ENCODE assay signal across 20 cellular contexts in the genomic region with DNA sequence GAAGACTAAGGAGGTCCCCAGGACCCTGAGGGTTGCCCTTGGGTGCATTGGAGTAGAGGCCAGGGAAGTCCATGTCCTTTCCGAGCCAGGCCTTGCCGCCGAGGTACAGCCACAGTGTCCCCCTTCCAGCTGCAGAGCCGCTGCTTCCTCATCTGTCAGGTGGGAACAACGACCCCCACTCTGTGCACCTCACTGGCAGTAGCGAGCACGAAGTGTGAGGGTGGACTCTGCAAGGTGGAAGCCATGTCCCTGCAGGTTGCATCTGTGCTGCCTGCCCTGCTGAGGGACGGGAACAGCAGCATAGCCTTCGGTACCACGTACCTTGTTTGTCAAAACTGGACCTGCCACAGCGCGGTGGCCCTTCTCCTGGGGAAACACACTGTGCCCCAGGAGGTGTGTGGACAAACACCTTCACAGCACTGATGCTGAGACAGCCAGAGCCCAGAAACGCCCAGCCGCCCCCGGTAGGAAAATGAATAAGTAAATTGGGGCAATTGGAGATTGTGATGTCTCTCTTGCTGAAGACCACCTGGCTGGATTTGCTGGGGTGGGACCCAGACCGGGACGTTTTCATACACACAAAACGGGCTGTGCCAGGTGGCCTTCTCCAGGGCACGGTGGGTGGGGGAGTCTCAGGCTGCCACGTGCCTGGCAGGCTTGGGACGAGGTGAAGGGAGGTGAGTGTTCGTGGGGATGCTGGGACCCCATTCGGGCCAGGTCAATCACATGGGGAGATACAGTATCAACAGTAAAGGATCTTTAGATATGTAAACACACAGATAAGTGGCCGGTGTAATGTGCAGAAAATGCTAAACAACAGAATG.
"Had no signal": no experiment of that assay in that cellular context is flagged by ENCODE, and none has a peak within 500 bp of the region (broad histone marks: within the 10 kb centered on the region; RNA-seq: fewer than 3 reads in every experiment).

No MANE protein-coding gene starts in this region.

- H3K4me3 Mint-ChIP-seq: activated CD4-positive, alpha-beta memory T cell treated with anti-CD3 and anti-CD28 coated beads, Interleukin-2, amount 10 ng/mL, durations not matched to agents 7 days and 5 days; activated T-cell treated with anti-CD3 and anti-CD28 coated beads, Interleukin-2, amount 50 U/mL, for 24 hours; stimulated activated naive CD8-positive, alpha-beta T cell treated with anti-CD3 and anti-CD28 coated beads, Interleukin-15, amount 100 ng/mL, for 72 hours; T-helper 2 cell treated with Interferon-gamma antibody and Interleukin-4, amounts not matched to agents 5 μg/mL and 100 μg/mL, for 36 hours; WTC11 had no signal

- H3K36me3 Mint-ChIP-seq: WTC11 had no signal

- H3K4me1 ChIP-seq: breast epithelium had no signal

- H3K27ac ChIP-seq: breast epithelium, SK-N-MC had no signal

- H3K27me3 ChIP-seq: breast epithelium had no signal

- H3K4me3 ChIP-seq: breast epithelium, lung, SK-N-MC had no signal

- H3K4me1 Mint-ChIP-seq: activated CD4-positive, alpha-beta memory T cell treated with anti-CD3 and anti-CD28 coated beads, Interleukin-2, amount 10 ng/mL, durations not matched to agents 7 days and 5 days; stimulated activated naive CD8-positive, alpha-beta T cell treated with anti-CD3 and anti-CD28 coated beads, Interleukin-15, amount 100 ng/mL, for 72 hours; WTC11 had no signal

- DNase-seq: activated CD4-positive, alpha-beta memory T cell treated with anti-CD3 and anti-CD28 coated beads, Interleukin-2, amount 10 ng/mL, durations not matched to agents 7 days and 5 days; activated CD4-positive, alpha-beta T cell treated with anti-CD3 and anti-CD28 coated beads for 48 hours; activated naive CD4-positive, alpha-beta T cell treated with anti-CD3 and anti-CD28 coated beads, Interleukin-2, amount 50 U/mL, for 16 hours; activated T-cell treated with anti-CD3 and anti-CD28 coated beads, Interleukin-2, amount 50 U/mL, for 24 hours; cerebellar nuclear complex; cortex of kidney; small intestine; stimulated activated CD4-positive, alpha-beta T cell treated with anti-CD3 and anti-CD28 coated beads, Interleukin-4, amount 100 ng/mL, for 1 hour; stimulated activated naive CD8-positive, alpha-beta T cell treated with anti-CD3 and anti-CD28 coated beads, Interleukin-15, amount 100 ng/mL, for 72 hours; trophoblast cell had no signal

- H3K27me3 Mint-ChIP-seq: activated CD4-positive, alpha-beta memory T cell treated with anti-CD3 and anti-CD28 coated beads, Interleukin-2, amount 10 ng/mL, durations not matched to agents 7 days and 5 days; activated T-cell treated with anti-CD3 and anti-CD28 coated beads, Interleukin-2, amount 50 U/mL, for 24 hours; stimulated activated naive CD8-positive, alpha-beta T cell treated with anti-CD3 and anti-CD28 coated beads, Interleukin-15, amount 100 ng/mL, for 72 hours had no signal

- H3K9me3 Mint-ChIP-seq: activated CD4-positive, alpha-beta memory T cell treated with anti-CD3 and anti-CD28 coated beads, Interleukin-2, amount 10 ng/mL, durations not matched to agents 7 days and 5 days; activated T-cell treated with anti-CD3 and anti-CD28 coated beads, Interleukin-2, amount 50 U/mL, for 24 hours; activated T-helper 2 cell treated with anti-CD3 and anti-CD28 coated beads, Interferon-gamma antibody, Interleukin-2, Interleukin-4, amounts not matched to agents 10 μg/mL and 5 μg/mL and 100 μg/mL, durations not matched to agents 14 hours and 24 hours and 36 hours; stimulated activated naive CD8-positive, alpha-beta T cell treated with anti-CD3 and anti-CD28 coated beads, Interleukin-15, amount 100 ng/mL, for 72 hours; T-helper 2 cell treated with Interferon-gamma antibody and Interleukin-4, amounts not matched to agents 5 μg/mL and 100 μg/mL, for 36 hours; WTC11 had no signal

- H3K27ac Mint-ChIP-seq: activated CD4-positive, alpha-beta memory T cell treated with anti-CD3 and anti-CD28 coated beads, Interleukin-2, amount 10 ng/mL, durations not matched to agents 7 days and 5 days; activated T-cell treated with anti-CD3 and anti-CD28 coated beads, Interleukin-2, amount 50 U/mL, for 24 hours; activated T-helper 2 cell treated with anti-CD3 and anti-CD28 coated beads, Interferon-gamma antibody, Interleukin-2, Interleukin-4, amounts not matched to agents 10 μg/mL and 5 μg/mL and 100 μg/mL, durations not matched to agents 14 hours and 24 hours and 36 hours; progenitor cell of endocrine pancreas; T-helper 2 cell treated with Interferon-gamma antibody and Interleukin-4, amounts not matched to agents 5 μg/mL and 100 μg/mL, for 36 hours; WTC11 had no signal

- FAIRE-seq: astrocyte, frontal cortex, small intestine, TTC549 had no signal

- H3K36me3 ChIP-seq: breast epithelium had no signal

- ATAC-seq: stimulated activated naive CD8-positive, alpha-beta T cell treated with anti-CD3 and anti-CD28 coated beads, Interleukin-15, amount 100 ng/mL, for 72 hours; WTC11 had no signal

- H3K9me3 ChIP-seq: breast epithelium had no signal
